In the genomic region with DNA sequence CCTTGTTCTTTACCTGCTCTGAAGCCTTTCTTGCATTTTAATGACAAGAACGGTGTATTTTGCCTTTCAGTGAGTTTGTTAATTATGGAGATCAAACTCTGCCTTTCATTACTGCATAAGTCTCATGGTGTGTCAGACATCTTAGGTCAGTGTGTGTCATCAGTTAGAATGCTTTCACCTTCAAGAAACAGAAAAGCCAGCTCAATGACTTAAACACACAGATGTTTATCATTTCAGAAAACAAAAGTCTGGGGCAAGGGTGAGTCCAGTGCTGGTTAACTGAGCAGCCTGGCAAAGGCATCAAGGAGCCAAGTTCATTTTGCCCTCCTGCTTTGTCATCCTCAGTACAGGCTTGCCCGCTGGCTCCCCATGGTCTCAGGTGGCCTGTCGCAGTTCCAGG, we compare ENCODE assay signal across 12 cellular contexts. TPM values are rescaled to one million over a fixed set of nuclear protein-coding genes. Genes with fewer than 3 reads are reported as not detected.
DNase-seq lines count a peak whose midpoint lies in the region; TF ChIP-seq lines count a peak whose summit lies in the region.
"Had no signal": no experiment of that assay in that cellular context is flagged by ENCODE, and none has a peak within 500 bp of the region (broad histone marks: within the 10 kb centered on the region; RNA-seq: fewer than 3 reads in every experiment).

No MANE protein-coding gene starts in this region.

- H3K4me1 Mint-ChIP-seq in Caco-2 (ENCODE audit: low read depth, unreplicated experiment): peaks cover 54% of the 10 kb centered on the region

- H3K9me2 ChIP-seq in OCI-LY7 (ENCODE audit: insufficient read depth, low read length): no peaks in the 10 kb centered on the region

- DNase-seq in EH (ENCODE audit: low read depth): peak; percentile 61
- no peak for DNase-seq in OCI-LY7 (ENCODE audit: low spot score)
- DNase-seq in mammary epithelial cell: peak; percentile 70
- no peak for DNase-seq in NCI-H774 (lab: John Stamatoyannopoulos, UW)
- no peak for DNase-seq in superior temporal gyrus (ENCODE audit: extremely low spot score)
- DNase-seq in stimulated activated CD4-positive, alpha-beta T cell treated with anti-CD3 and anti-CD28 coated beads, Interleukin-15, amount 100 ng/mL, for 24 hours: no peak
- DNase-seq in Caco-2: no peak
- DNase-seq: central memory CD4-positive, alpha-beta T cell; hypothalamus; NCI-H2081 treated with DMSO at 0.1 percent for 48 hours; SIG-M5 had no signal

- H3K9me3 Mint-ChIP-seq in Caco-2 (ENCODE audit: unreplicated experiment): no peaks in the 10 kb centered on the region

- H3K4me1 ChIP-seq in OCI-LY7 (ENCODE audit: insufficient read depth, low read length, poor library complexity, severe bottlenecking) (peaks cover 58% of the 10 kb centered on the region), mammary epithelial cell (ENCODE audit: insufficient read depth, low read length) (peaks cover 31% of the 10 kb centered on the region), parathyroid adenoma (peaks cover 23% of the 10 kb centered on the region), Caco-2 (peaks cover 43% of the 10 kb centered on the region)

- BruUV-seq in OCI-LY7 (replicated peaks; lab: Mats Ljungman, UMichigan) (no TSS peak), mammary epithelial cell (replicated peaks; lab: Mats Ljungman, UMichigan) (no TSS peak), Caco-2 (replicated peaks; lab: Mats Ljungman, UMichigan) (no TSS peak)

- H3K9me3 ChIP-seq in OCI-LY7 (ENCODE audit: low read length) (no peaks in the 10 kb centered on the region), mammary epithelial cell (replicated peaks; ENCODE audit: insufficient read depth, low read length) (no peaks in the 10 kb centered on the region), parathyroid adenoma (ENCODE audit: control insufficient read depth, low read length) (no peaks in the 10 kb centered on the region), Caco-2 (no peaks in the 10 kb centered on the region)

- H3K4me3 ChIP-seq in OCI-LY7 (ENCODE audit: low read depth, low read length, poor library complexity, severe bottlenecking) (no peak overlapping the region), mammary epithelial cell (replicated peaks in 1 of 3; ENCODE audit: insufficient read depth in 1 of 3, low read depth in 2 of 3, low read length in 3 of 3) (no peak overlapping the region), parathyroid adenoma (ENCODE audit: low read depth, low read length) (no peak overlapping the region), Caco-2 (ENCODE audit: low read depth, low read length) (no peak overlapping the region)

- H3K27ac ChIP-seq in OCI-LY7 (ENCODE audit: low read depth, low read length, poor library complexity, severe bottlenecking) (no peak overlapping the region), mammary epithelial cell (ENCODE audit: insufficient read depth, low read depth, low read length) (no peak overlapping the region), parathyroid adenoma (peak overlapping the region; percentile 47)

- H3K4me2 ChIP-seq in OCI-LY7 (ENCODE audit: low read length): peak overlapping the region; percentile 72; the same call in 1 of the 2 replicates
- H3K4me2 ChIP-seq in mammary epithelial cell (ENCODE audit: insufficient read depth, low read depth, low read length): no peak overlapping the region
- no peak overlapping the region for H3K4me2 ChIP-seq in parathyroid adenoma (ENCODE audit: low read length)

- H3K27ac Mint-ChIP-seq in Caco-2 (ENCODE audit: unreplicated experiment): no peak overlapping the region

- dilution Hi-C loops in mammary epithelial cell (cut with HindIII; ENCODE audit: low sequenced_read_pairs): loop anchor here (5.0 kb wide), 2 partner anchors 33 to 93 kb away; no protein-coding TSS in a partner anchor

- H3K36me3 Mint-ChIP-seq in Caco-2 (ENCODE audit: insufficient read depth, unreplicated experiment): peaks cover 8% of the 10 kb centered on the region

- CTCF ChIA-PET in OCI-LY7 (lab: Charles Lee; ENCODE audit: unreplicated experiment) (no interaction called here), mammary epithelial cell (lab: Charles Lee; ENCODE audit: low non-redundant PET) (interaction anchor here (0.6 kb wide), 1 partner anchor 413 kb away, joined by 4 read pairs; no protein-coding TSS in a partner anchor), Caco-2 (lab: Charles Lee) (no interaction called here)

- H3K9ac ChIP-seq in mammary epithelial cell (ENCODE audit: insufficient read depth, low read length) (no peak overlapping the region), parathyroid adenoma (no peak overlapping the region)

- TF ChIP-seq CTCF in OCI-LY7 (conservative IDR thresholded peaks at IDR 0.05; ENCODE audit: low read length) (no peak), mammary epithelial cell (conservative IDR thresholded peaks at IDR 0.05 in 1 of 2, IDR thresholded peaks at IDR 0.05 in 1 of 2; ENCODE audit: extremely low read depth in 1 of 2, insufficient read depth in 1 of 2, low read depth in 1 of 2, low read length in 2 of 2) (no peak), parathyroid adenoma (IDR thresholded peaks at IDR 0.05) (no peak), Caco-2 (IDR thresholded peaks at IDR 0.05; ENCODE audit: insufficient read depth in 1 of 2, low read depth in 1 of 2, low read length in 1 of 2, severe bottlenecking in 1 of 2, unreplicated experiment in 1 of 2) (no peak)

- POLR2A ChIA-PET in OCI-LY7 (lab: Charles Lee) (interaction anchor here (0.6 to 3.9 kb wide), 2 partner anchors 9 to 15 kb away, joined by 3 to 48 read pairs; no protein-coding TSS in a partner anchor), Caco-2 (lab: Charles Lee) (no interaction called here)

- no peaks in the 10 kb centered on the region for H3K27me3 Mint-ChIP-seq in Caco-2 (ENCODE audit: insufficient read depth, unreplicated experiment)

- no peaks in the 10 kb centered on the region for H4K20me1 ChIP-seq in OCI-LY7 (ENCODE audit: insufficient read depth, low read length)
- no peaks in the 10 kb centered on the region for H4K20me1 ChIP-seq in mammary epithelial cell (ENCODE audit: insufficient read depth, low read length)

- in situ Hi-C loops in mammary epithelial cell (cut with MboI; ENCODE audit: low sequenced_read_pairs in 2 of 2): loop anchor here in 1 of 2 donors (5.0 kb wide), 1 partner anchor 48 kb away; no protein-coding TSS in a partner anchor

- 51% methylated on average over 3 of the region's 3 CpGs for WGBS in mammary epithelial cell (ENCODE audit: low coverage, missing lambda C conversion rate)

- H2AFZ ChIP-seq in OCI-LY7 (ENCODE audit: low read length) (no peak overlapping the region), mammary epithelial cell (ENCODE audit: low read depth, low read length) (no peak overlapping the region), parathyroid adenoma (no peak overlapping the region)

- H3K36me3 ChIP-seq in OCI-LY7 (ENCODE audit: insufficient read depth, low read length) (no peaks in the 10 kb centered on the region), mammary epithelial cell (ENCODE audit: insufficient read depth, low read length) (no peaks in the 10 kb centered on the region), parathyroid adenoma (ENCODE audit: control insufficient read depth, insufficient read depth, low read length) (no peaks in the 10 kb centered on the region), Caco-2 (ENCODE audit: control insufficient read depth, insufficient read depth, low read length) (no peaks in the 10 kb centered on the region)

- H3K27me3 ChIP-seq in mammary epithelial cell (ENCODE audit: insufficient read depth, low read length) (no peaks in the 10 kb centered on the region), parathyroid adenoma (ENCODE audit: control insufficient read depth, insufficient read depth, low read length) (no peaks in the 10 kb centered on the region), Caco-2 (replicated peaks; ENCODE audit: control insufficient read depth, insufficient read depth, low read length) (no peaks in the 10 kb centered on the region)

- peaks cover 16% of the 10 kb centered on the region; the same call in 1 of the 2 replicates for H3K79me2 ChIP-seq in OCI-LY7 (ENCODE audit: insufficient read depth, low read depth, low read length)
- H3K79me2 ChIP-seq in mammary epithelial cell (ENCODE audit: insufficient read depth, low read length): peaks cover 66% of the 10 kb centered on the region
- H3K79me2 ChIP-seq in parathyroid adenoma: no peaks in the 10 kb centered on the region

- no peak overlapping the region for H3K4me3 Mint-ChIP-seq in Caco-2 (ENCODE audit: unreplicated experiment)

- intact Hi-C loops in OCI-LY7 (cut with micrococcal nuclease; ENCODE audit: unreplicated experiment): no loop called here
- intact Hi-C loops in mammary epithelial cell (cut with micrococcal nuclease): no loop called here
- intact Hi-C loops in Caco-2 (cut with micrococcal nuclease; ENCODE audit: unreplicated experiment): no loop called here

RNA-seq across cellular contexts. Expression of a gene that starts 54.5 kb away (rescaled TPM):
- total RNA-seq in OCI-LY7 (2014; rRNA removed; shearing (Covaris generic)): 21.2 and 23.7 TPM in 2 replicates
- total RNA-seq in OCI-LY7 (2022) (50.5 and 52.5 TPM in 2 replicates), mammary epithelial cell (10 to 100 TPM; 34.0 to 48.1 TPM), Caco-2 (2022) (82.2 and 95.2 TPM in 2 replicates)
- polyA plus RNA-seq in mammary epithelial cell: 21.4 TPM
- 52.2 TPM for polyA minus RNA-seq in mammary epithelial cell

Comparison
In these comparisons a context has a peak if more than half of its experiments do, and no peak if none do; other contexts are left out.
1. DNase-seq: peak in EH (single experiment) and mammary epithelial cell (single experiment); none in OCI-LY7 (single experiment), NCI-H774 (single experiment), superior temporal gyrus (single experiment), stimulated activated CD4-positive, alpha-beta T cell treated with anti-CD3 and anti-CD28 coated beads, Interleukin-15, amount 100 ng/mL, for 24 hours (single experiment) and Caco-2 (0 of 2).